2 cellular contexts compared by ENCODE assay signal in genomic region chr3:133488785-133489367, GRCh38.
TF ChIP-seq lines count a peak whose summit lies in the region.

No MANE protein-coding gene starts in this region.

TF ChIP-seq in IMR-90, 13 proteins besides CTCF, POLR2A, EP300 and RAD21 (continued from another document):
- no peak for TF ChIP-seq MAFK (IDR thresholded peaks at IDR 0.05; ENCODE audit: low read depth, low read length)
- no peak for TF ChIP-seq SMC3 (IDR thresholded peaks at IDR 0.05; ENCODE audit: low read depth, low read length)
- TF ChIP-seq FOS (IDR thresholded peaks at IDR 0.05; ENCODE audit: low read depth, low read length) = no peak
- no peak for TF ChIP-seq NFE2L2 (IDR thresholded peaks at IDR 0.05; ENCODE audit: low read depth, low read length)
- no peak for TF ChIP-seq RFX5 (IDR thresholded peaks at IDR 0.05; ENCODE audit: low read depth, low read length)
- TF ChIP-seq, protein P1, sequence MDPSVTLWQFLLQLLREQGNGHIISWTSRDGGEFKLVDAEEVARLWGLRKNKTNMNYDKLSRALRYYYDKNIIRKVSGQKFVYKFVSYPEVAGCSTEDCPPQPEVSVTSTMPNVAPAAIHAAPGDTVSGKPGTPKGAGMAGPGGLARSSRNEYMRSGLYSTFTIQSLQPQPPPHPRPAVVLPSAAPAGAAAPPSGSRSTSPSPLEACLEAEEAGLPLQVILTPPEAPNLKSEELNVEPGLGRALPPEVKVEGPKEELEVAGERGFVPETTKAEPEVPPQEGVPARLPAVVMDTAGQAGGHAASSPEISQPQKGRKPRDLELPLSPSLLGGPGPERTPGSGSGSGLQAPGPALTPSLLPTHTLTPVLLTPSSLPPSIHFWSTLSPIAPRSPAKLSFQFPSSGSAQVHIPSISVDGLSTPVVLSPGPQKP (IDR thresholded peaks at IDR 0.05; ENCODE audit: borderline replicate concordance, low read depth, low read length) = no peak

TF ChIP-seq in HepG2, 621 proteins besides CTCF, POLR2A, EP300 and RAD21:
- TF ChIP-seq GRHL1 (CRISPR knock-in tag; conservative IDR thresholded peaks at IDR 0.05) = no peak
- TF ChIP-seq SIX1 (CRISPR knock-in tag; IDR thresholded peaks at IDR 0.05; ENCODE audit: borderline replicate concordance) = peak; percentile 90
- 0 out of 2 replicates have a peak, but pooled peaks have one; percentile 21 for TF ChIP-seq BHLHE40 (IDR thresholded peaks at IDR 0.05; ENCODE audit: low read length)
- no peak for TF ChIP-seq RXRA (CRISPR knock-in tag; IDR thresholded peaks at IDR 0.05)
- TF ChIP-seq KDM5B (CRISPR knock-in tag; IDR thresholded peaks at IDR 0.05; ENCODE audit: borderline replicate concordance) = no peak
- no peak for TF ChIP-seq KMT2A (CRISPR knock-in tag; IDR thresholded peaks at IDR 0.05)
- no peak for TF ChIP-seq SOX13 (IDR thresholded peaks at IDR 0.05)
- no peak for TF ChIP-seq SOX13 (CRISPR knock-in tag; conservative IDR thresholded peaks at IDR 0.05 in 1 of 2, IDR thresholded peaks at IDR 0.05 in 1 of 2)
- TF ChIP-seq ZNF362 (CRISPR knock-in tag; IDR thresholded peaks at IDR 0.05; ENCODE audit: borderline replicate concordance) = peak; percentile 50; the same call in 1 of the 2 replicates
- peak; percentile 80; the same call in 1 of the 2 replicates for TF ChIP-seq SIX4 (CRISPR knock-in tag; IDR thresholded peaks at IDR 0.05)
- no peak for TF ChIP-seq NCOA5 (CRISPR knock-in tag; IDR thresholded peaks at IDR 0.05)
